Comparison of ENCODE assay signal across 21 cellular contexts in the genomic region with DNA sequence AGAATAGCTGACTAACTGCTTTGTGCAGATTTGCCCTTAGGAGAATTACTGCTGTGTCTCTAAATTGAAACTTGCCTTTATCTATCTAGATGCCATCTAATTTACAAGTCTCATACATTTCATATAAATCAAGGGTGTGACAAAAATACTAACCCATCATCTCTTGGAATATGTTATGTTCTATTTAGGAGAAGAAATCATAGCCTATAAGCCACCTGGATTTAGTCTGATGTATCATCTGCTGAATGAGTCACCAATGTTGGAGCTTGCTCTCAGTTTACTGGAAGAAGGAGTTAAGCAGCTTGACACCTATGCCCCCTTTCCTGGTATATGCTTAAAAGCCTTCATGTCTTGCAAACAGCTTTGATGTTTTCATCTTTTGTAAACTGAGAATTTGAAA. TPM values are rescaled to one million over a fixed set of nuclear protein-coding genes. Genes with fewer than 3 reads are reported as not detected.
DNase-seq lines count a peak whose midpoint lies in the region; ATAC-seq and TF ChIP-seq lines count a peak whose summit lies in the region.
"Had no signal": no experiment of that assay in that cellular context is flagged by ENCODE, and none has a peak within 500 bp of the region (broad histone marks: within the 10 kb centered on the region; RNA-seq: fewer than 3 reads in every experiment).

No MANE protein-coding gene starts in this region.

- H3K4me2 ChIP-seq in hepatocyte: no peak overlapping the region

- no peak overlapping the region for H3K4me3 Mint-ChIP-seq in CD8-positive, alpha-beta T cell
- H3K4me3 Mint-ChIP-seq: natural killer cell treated with Interleukin-12 subunit alpha and Interleukin-12 subunit beta and Interleukin-15 and Interleukin-18, amount 100 ng/mL, for 72 hours; T-helper 1 cell treated with Interleukin-12 subunit alpha and Interleukin-12 subunit beta and Interleukin-4 antibody, amounts not matched to agents 30 μg/mL and 1 μg/mL, for 36 hours had no signal

- no peaks in the 10 kb centered on the region for H3K4me1 ChIP-seq in CD8-positive, alpha-beta T cell (ENCODE audit: insufficient read depth, low read length)
- H3K4me1 ChIP-seq in hepatocyte (ENCODE audit: insufficient read depth): no peaks in the 10 kb centered on the region
- H3K4me1 ChIP-seq in tibial artery: no peaks in the 10 kb centered on the region
- H3K4me1 ChIP-seq: parathyroid adenoma had no signal

- no peaks in the 10 kb centered on the region for H3K27me3 ChIP-seq in CD8-positive, alpha-beta T cell (ENCODE audit: insufficient read depth, low read length)
- H3K27me3 ChIP-seq in hepatocyte (no peaks in the 10 kb centered on the region), tibial artery (no peaks in the 10 kb centered on the region), WERI-Rb-1 (ENCODE audit: insufficient read depth, low read depth, severe bottlenecking) (no peaks in the 10 kb centered on the region)
- H3K27me3 ChIP-seq: MG63 had no signal

- H3K36me3 ChIP-seq in CD8-positive, alpha-beta T cell (ENCODE audit: insufficient read depth, low read length): peaks cover 44% of the 10 kb centered on the region
- H3K36me3 ChIP-seq in hepatocyte (replicated peaks; ENCODE audit: insufficient read depth, low read depth) (no peaks in the 10 kb centered on the region), tibial artery (peaks cover 18 to 64% (median 42%) of the 10 kb centered on the region in 3 donors), WERI-Rb-1 (peaks cover 77% of the 10 kb centered on the region)

- no peak overlapping the region for H2AFZ ChIP-seq in hepatocyte
- H2AFZ ChIP-seq: parathyroid adenoma had no signal

- H3K27me3 Mint-ChIP-seq in CD8-positive, alpha-beta T cell (ENCODE audit: low read depth): no peaks in the 10 kb centered on the region
- H3K27me3 Mint-ChIP-seq: natural killer cell treated with Interleukin-12 subunit alpha and Interleukin-12 subunit beta and Interleukin-15 and Interleukin-18, amount 100 ng/mL, for 72 hours had no signal

- no peak overlapping the region for H3K4me3 ChIP-seq in CD8-positive, alpha-beta T cell (ENCODE audit: low read depth, low read length)
- H3K4me3 ChIP-seq in cardiac fibroblast (replicated peaks in 1 of 2; ENCODE audit: low read depth in 2 of 2, low read length in 2 of 2): no peak overlapping the region
- H3K4me3 ChIP-seq in hepatocyte: no peak overlapping the region
- H3K4me3 ChIP-seq in tibial artery: no peak overlapping the region
- H3K4me3 ChIP-seq in WERI-Rb-1 (ENCODE audit: low read depth, low read length): no peak overlapping the region
- H3K4me3 ChIP-seq: MG63, skin epidermis had no signal

- intact Hi-C loops in CD8-positive, alpha-beta T cell (cut with DNase I, micrococcal nuclease): no loop called here
- intact Hi-C loops in tibial artery (cut with DNase I; ENCODE audit: low total_unique reads): no loop called here
- intact Hi-C loops in Right ventricle myocardium superior (cut with DNase I): no loop called here

- CTCF ChIA-PET in CD8-positive, alpha-beta T cell (lab: Charles Lee): no interaction called here

- no peaks in the 10 kb centered on the region for H3K4me1 Mint-ChIP-seq in CD8-positive, alpha-beta T cell (ENCODE audit: low read depth)

- no peaks in the 10 kb centered on the region for H3K9me3 Mint-ChIP-seq in CD8-positive, alpha-beta T cell
- H3K9me3 Mint-ChIP-seq: natural killer cell treated with Interleukin-12 subunit alpha and Interleukin-12 subunit beta and Interleukin-15 and Interleukin-18, amount 100 ng/mL, for 72 hours; T-helper 1 cell treated with Interleukin-12 subunit alpha and Interleukin-12 subunit beta and Interleukin-4 antibody, amounts not matched to agents 30 μg/mL and 1 μg/mL, for 36 hours had no signal

- H4K20me1 ChIP-seq in hepatocyte (ENCODE audit: insufficient read depth, poor library complexity, severe bottlenecking): no peaks in the 10 kb centered on the region

- H3K27ac ChIP-seq in CD8-positive, alpha-beta T cell (ENCODE audit: low read depth, low read length): no peak overlapping the region
- H3K27ac ChIP-seq in hepatocyte (no peak overlapping the region), tibial artery (no peak overlapping the region), WERI-Rb-1 (no peak overlapping the region)
- H3K27ac ChIP-seq: parathyroid adenoma, skin epidermis, VCaP had no signal

- no peak for ATAC-seq in CD8-positive, alpha-beta T cell
- ATAC-seq in HG03108 (IDR thresholded peaks at IDR 0.05; ENCODE audit: unreplicated experiment): no peak
- ATAC-seq in Right ventricle myocardium superior (ENCODE audit: poor library complexity): no peak
- ATAC-seq: natural killer cell treated with Interleukin-12 subunit alpha and Interleukin-12 subunit beta and Interleukin-15 and Interleukin-18, amount 100 ng/mL, for 72 hours; stimulated activated naive CD8-positive, alpha-beta T cell treated with anti-CD3 and anti-CD28 coated beads, Interleukin-15, Interleukin-2, amounts not matched to agents 100 U/mL and 50 U/mL, for 24 hours had no signal

- DNase-seq in CD8-positive, alpha-beta T cell: no peak
- DNase-seq in LHCN-M2 (ENCODE audit: low read depth) (peak; percentile 9), cardiac fibroblast (ENCODE audit: low read depth in 2 of 2) (peak; percentile 22 to 54), hepatocyte (ENCODE audit: low spot score) (peak; percentile 8), tibial artery (no peak), Right ventricle myocardium superior (no peak), WERI-Rb-1 (no peak)
- DNase-seq: activated CD4-positive, alpha-beta T cell treated with anti-CD3 and anti-CD28 coated beads, Interleukin-2, amount 50 U/mL, for 48 hours; left cardiac atrium; MG63; NCI-H146; NCI-H2171; SHP77; stimulated activated naive CD8-positive, alpha-beta T cell treated with anti-CD3 and anti-CD28 coated beads, Interleukin-15, Interleukin-2, amounts not matched to agents 100 U/mL and 50 U/mL, for 24 hours; trophoblast cell had no signal

- POLR2A ChIA-PET in CD8-positive, alpha-beta T cell (lab: Charles Lee): no interaction called here

- H3K9me2 ChIP-seq in hepatocyte (replicated peaks; ENCODE audit: insufficient read depth): no peaks in the 10 kb centered on the region

- H3K79me2 ChIP-seq in hepatocyte: no peaks in the 10 kb centered on the region
- H3K79me2 ChIP-seq: parathyroid adenoma had no signal

- H3K9me3 ChIP-seq in CD8-positive, alpha-beta T cell (ENCODE audit: low read length): no peaks in the 10 kb centered on the region
- H3K9me3 ChIP-seq in hepatocyte (ENCODE audit: low read depth): no peaks in the 10 kb centered on the region
- no peaks in the 10 kb centered on the region for H3K9me3 ChIP-seq in tibial artery
- H3K9me3 ChIP-seq in WERI-Rb-1 (ENCODE audit: severe bottlenecking): no peaks in the 10 kb centered on the region
- H3K9me3 ChIP-seq: MG63 had no signal

- peak overlapping the region; percentile 5 for H3K27ac Mint-ChIP-seq in CD8-positive, alpha-beta T cell
- H3K27ac Mint-ChIP-seq: natural killer cell treated with Interleukin-12 subunit alpha and Interleukin-12 subunit beta and Interleukin-15 and Interleukin-18, amount 100 ng/mL, for 72 hours; T-helper 1 cell treated with Interleukin-12 subunit alpha and Interleukin-12 subunit beta and Interleukin-4 antibody, amounts not matched to agents 30 μg/mL and 1 μg/mL, for 36 hours had no signal

- H3K36me3 Mint-ChIP-seq in CD8-positive, alpha-beta T cell: peaks cover 79% of the 10 kb centered on the region

- TF ChIP-seq CTCF in CD8-positive, alpha-beta T cell (IDR thresholded peaks at IDR 0.05): no peak
- TF ChIP-seq CTCF in cardiac fibroblast (IDR thresholded peaks at IDR 0.05; ENCODE audit: low read depth, low read length) (no peak), hepatocyte (IDR thresholded peaks at IDR 0.05; ENCODE audit: poor library complexity) (no peak), tibial artery (IDR thresholded peaks at IDR 0.05) (no peak), WERI-Rb-1 (IDR thresholded peaks at IDR 0.05; ENCODE audit: low read depth, low read length) (no peak)

RNA-seq across cellular contexts. Expression of gene NUP205, which starts 43.5 kb away (rescaled TPM):
- total RNA-seq in CD8-positive, alpha-beta T cell: 10 to 100 TPM; 44.1 to 50.4 TPM
- total RNA-seq in LHCN-M2 (2014; rRNA removed) (106 and 116 TPM in 2 replicates), hepatocyte (43.4 and 44.6 TPM in 2 replicates), Right ventricle myocardium superior (13.0 TPM)
- 27.7 TPM for polyA plus RNA-seq in LHCN-M2 (2012)
- 15.2 and 15.3 TPM in 2 replicates for polyA plus RNA-seq in hepatocyte

Comparison
In these comparisons a context has a peak if more than half of its experiments do, and no peak if none do; other contexts are left out.
1. DNase-seq: peak in LHCN-M2 (single experiment), cardiac fibroblast (2 of 2) and hepatocyte (single experiment); none in CD8-positive, alpha-beta T cell (0 of 7), tibial artery (0 of 2), Right ventricle myocardium superior (single experiment) and WERI-Rb-1 (single experiment).